ENCODE assay signal across 16 cellular contexts in the genomic region with DNA sequence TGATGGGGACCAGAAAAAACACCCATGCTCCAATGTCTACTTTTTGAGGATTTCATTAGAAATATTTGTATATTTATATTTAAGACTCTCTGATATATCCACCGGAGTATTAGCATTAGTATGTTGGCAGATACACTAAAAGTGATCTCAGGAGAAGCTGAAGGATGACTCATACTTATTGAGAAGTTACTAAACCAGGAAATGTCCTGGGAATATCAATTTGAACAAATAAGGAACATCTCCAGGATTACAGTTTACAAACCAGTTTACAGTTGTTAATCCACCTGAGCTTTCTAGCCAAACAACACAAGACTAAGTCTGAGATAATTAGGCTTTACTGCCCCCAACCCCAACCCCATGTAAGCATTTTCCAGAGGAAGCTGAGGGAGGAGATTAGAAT. TPM values are rescaled to one million over a fixed set of nuclear protein-coding genes. Genes with fewer than 3 reads are reported as not detected.
A peak's percentile ranks its signal among the peaks of the same experiment; 100 is the strongest.
DNase-seq lines count a peak whose midpoint lies in the region; ATAC-seq and TF ChIP-seq lines count a peak whose summit lies in the region.
"Had no signal": no experiment of that assay in that cellular context is flagged by ENCODE, and none has a peak within 500 bp of the region (broad histone marks: within the 10 kb centered on the region; RNA-seq: fewer than 3 reads in every experiment).

No MANE protein-coding gene starts in this region.

- H3K27me3 ChIP-seq in colonic mucosa = no peaks in the 10 kb centered on the region
- H3K27me3 ChIP-seq: body of pancreas, SJCRH30 had no signal

- H3K9ac ChIP-seq in colonic mucosa (ENCODE audit: low read depth in 2 of 2, low read length in 2 of 2) = no peak overlapping the region

- intact Hi-C loops in colonic mucosa (cut with DNase I) = no loop called here

- ATAC-seq in HG03280 (IDR thresholded peaks at IDR 0.05; ENCODE audit: unreplicated experiment) = no peak
- ATAC-seq: body of pancreas, esophagus mucosa had no signal

- TF ChIP-seq CTCF in C4-2B (conservative IDR thresholded peaks at IDR 0.05) (no peak), colonic mucosa (IDR thresholded peaks at IDR 0.05) (no peak)

- no peak overlapping the region for H3K4me3 ChIP-seq in colonic mucosa
- H3K4me3 ChIP-seq: body of pancreas, SJCRH30 had no signal

- H3K9me3 ChIP-seq in colonic mucosa = no peaks in the 10 kb centered on the region
- H3K9me3 ChIP-seq: body of pancreas, SJCRH30 had no signal

- no peaks in the 10 kb centered on the region for H3K4me1 ChIP-seq in colonic mucosa
- H3K4me1 ChIP-seq: body of pancreas, SJCRH30 had no signal

- H3K27ac ChIP-seq in C4-2B (peak overlapping the region; percentile 89; the same call in 1 of the 2 replicates), colonic mucosa (peak overlapping the region; percentile 35)
- H3K27ac ChIP-seq: body of pancreas, SJCRH30 had no signal

- no peaks in the 10 kb centered on the region for H3K36me3 ChIP-seq in colonic mucosa
- H3K36me3 ChIP-seq: SJCRH30 had no signal

- DNase-seq in HT1080 (ENCODE audit: low read depth) (peak; percentile 23), colonic mucosa (no peak), kidney tubule cell (ENCODE audit: low spot score) (peak; percentile 68), NCI-H510A (lab: John Stamatoyannopoulos, UW) (no peak), A172 (ENCODE audit: low spot score) (no peak), NCI-H2227 (lab: John Stamatoyannopoulos, UW; ENCODE audit: unreplicated experiment) (no peak)
- DNase-seq: activated CD4-positive, alpha-beta T cell treated with anti-CD3 and anti-CD28 coated beads, Interleukin-2, amount 10 ng/mL, durations not matched to agents 7 days and 5 days; activated naive CD4-positive, alpha-beta T cell treated with anti-CD3 and anti-CD28 coated beads for 36 hours; body of pancreas; NCI-H2081; NCI-H526; retina; SJCRH30 had no signal

RNA-seq across cellular contexts. Expression of a gene that starts 16.1 kb away (rescaled TPM):
- not detected in 2 replicates for total RNA-seq in HT1080 (2014; rRNA removed; shearing (Covaris generic))
- polyA plus RNA-seq in HT1080 (2015; cell fraction: cytosol; rRNA removed) = not detected in 2 replicates
- polyA plus RNA-seq in HT1080 (2015; cell fraction: nucleus; rRNA removed) = not detected in 2 replicates
- 10 to 100 TPM; 25.5 to 40.5 TPM for total RNA-seq in colonic mucosa
- total RNA-seq in A172 (2014; rRNA removed; shearing (Covaris generic)) = 0.03 and 1.2 TPM in 2 replicates
- total RNA-seq: SJCRH30 had no signal

Comparison
In these comparisons a context has a peak if more than half of its experiments do, and no peak if none do; other contexts are left out.
1. DNase-seq: peak in HT1080 (single experiment) and kidney tubule cell (single experiment); none in colonic mucosa (single experiment), NCI-H510A (single experiment), A172 (single experiment) and NCI-H2227 (single experiment).
2. RNA of a gene that starts 16.1 kb away (total RNA-seq): 25.5 to 40.5 TPM in colonic mucosa; 0.03 to 1.2 TPM in A172 and not detected in HT1080; every median in the first group is over 10 times any median in the second.